Comparison of ENCODE assay signal across 1 cellular context in genomic region chr11:120390585-120390922, GRCh38.
TF ChIP-seq lines count a peak whose summit lies in the region.

No MANE protein-coding gene starts in this region.

TF ChIP-seq in HepG2, 621 proteins besides CTCF, POLR2A, EP300 and RAD21 (continued from another document):
- 0 out of 2 replicates have a peak, but pooled peaks have one; percentile 58 for TF ChIP-seq TEF (CRISPR knock-in tag; IDR thresholded peaks at IDR 0.05)
- TF ChIP-seq ZBTB3 (CRISPR knock-in tag; IDR thresholded peaks at IDR 0.05; ENCODE audit: borderline replicate concordance, low read depth) = no peak
- no peak for TF ChIP-seq BATF2 (CRISPR knock-in tag; IDR thresholded peaks at IDR 0.05)
- TF ChIP-seq PRDM10 (CRISPR knock-in tag; IDR thresholded peaks at IDR 0.05; ENCODE audit: low read depth) = no peak
- TF ChIP-seq HMGXB4 (CRISPR knock-in tag; IDR thresholded peaks at IDR 0.05; ENCODE audit: borderline replicate concordance in 1 of 2, low read depth in 1 of 2) = no peak
